ENCODE assay signal across 1 cellular context in the genomic region with DNA sequence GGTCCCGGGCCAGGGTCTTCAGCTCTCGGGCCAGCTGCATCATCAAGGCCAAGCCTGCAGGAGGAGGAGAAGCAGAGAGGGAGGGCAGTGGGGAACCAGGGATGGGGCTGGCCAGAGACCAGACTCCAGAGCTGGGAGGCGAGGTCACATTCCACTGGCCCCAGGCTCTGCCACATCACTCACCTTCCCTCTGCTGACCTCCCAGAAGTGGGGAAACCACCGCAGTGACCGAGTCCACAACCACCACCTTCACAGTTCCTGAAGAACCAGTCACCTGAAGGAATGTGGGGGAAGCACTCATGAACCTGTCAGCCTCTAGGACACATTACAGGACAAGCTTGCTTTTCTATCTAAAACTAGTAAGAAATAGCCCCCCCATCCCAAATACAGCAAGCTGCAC.
TF ChIP-seq lines count a peak whose summit lies in the region.

No MANE protein-coding gene starts in this region.

TF ChIP-seq in IMR-90, 13 proteins besides CTCF, POLR2A, EP300 and RAD21:
- TF ChIP-seq MAFK (IDR thresholded peaks at IDR 0.05; ENCODE audit: low read depth, low read length) (no peak), CHD1 (IDR thresholded peaks at IDR 0.05; ENCODE audit: low read depth, low read length) (no peak), BHLHE40 (IDR thresholded peaks at IDR 0.05; ENCODE audit: low read depth, low read length) (no peak), MXI1 (IDR thresholded peaks at IDR 0.05; ENCODE audit: borderline replicate concordance, low read depth, low read length) (no peak), SMC3 (IDR thresholded peaks at IDR 0.05; ENCODE audit: low read depth, low read length) (no peak), NFE2L2 (IDR thresholded peaks at IDR 0.05; ENCODE audit: low read depth, low read length) (no peak), MAZ (IDR thresholded peaks at IDR 0.05; ENCODE audit: borderline replicate concordance, low read depth, low read length) (no peak)
- TF ChIP-seq, protein P1, sequence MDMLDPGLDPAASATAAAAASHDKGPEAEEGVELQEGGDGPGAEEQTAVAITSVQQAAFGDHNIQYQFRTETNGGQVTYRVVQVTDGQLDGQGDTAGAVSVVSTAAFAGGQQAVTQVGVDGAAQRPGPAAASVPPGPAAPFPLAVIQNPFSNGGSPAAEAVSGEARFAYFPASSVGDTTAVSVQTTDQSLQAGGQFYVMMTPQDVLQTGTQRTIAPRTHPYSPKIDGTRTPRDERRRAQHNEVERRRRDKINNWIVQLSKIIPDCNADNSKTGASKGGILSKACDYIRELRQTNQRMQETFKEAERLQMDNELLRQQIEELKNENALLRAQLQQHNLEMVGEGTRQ (IDR thresholded peaks at IDR 0.05; ENCODE audit: low read depth, low read length), result no peak
- TF ChIP-seq, protein P2, sequence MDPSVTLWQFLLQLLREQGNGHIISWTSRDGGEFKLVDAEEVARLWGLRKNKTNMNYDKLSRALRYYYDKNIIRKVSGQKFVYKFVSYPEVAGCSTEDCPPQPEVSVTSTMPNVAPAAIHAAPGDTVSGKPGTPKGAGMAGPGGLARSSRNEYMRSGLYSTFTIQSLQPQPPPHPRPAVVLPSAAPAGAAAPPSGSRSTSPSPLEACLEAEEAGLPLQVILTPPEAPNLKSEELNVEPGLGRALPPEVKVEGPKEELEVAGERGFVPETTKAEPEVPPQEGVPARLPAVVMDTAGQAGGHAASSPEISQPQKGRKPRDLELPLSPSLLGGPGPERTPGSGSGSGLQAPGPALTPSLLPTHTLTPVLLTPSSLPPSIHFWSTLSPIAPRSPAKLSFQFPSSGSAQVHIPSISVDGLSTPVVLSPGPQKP (IDR thresholded peaks at IDR 0.05; ENCODE audit: borderline replicate concordance, low read depth, low read length), result no peak
